In genomic region chr17:47649153-47649971, GRCh38 we compare ENCODE assay signal across 8 cellular contexts. TPM values are rescaled to one million over a fixed set of nuclear protein-coding genes. Genes with fewer than 3 reads are reported as not detected.
DNase-seq lines count a peak whose midpoint lies in the region; ATAC-seq and TF ChIP-seq lines count a peak whose summit lies in the region.

KPNB1 (plus strand) TSS chr17:47649919; CDS start chr17:47650245, 326 bp downstream.

- no peaks in the 10 kb centered on the region for H3K9me3 Mint-ChIP-seq in T-helper 1 cell treated with Interleukin-12 subunit alpha and Interleukin-12 subunit beta and Interleukin-4 antibody, amounts not matched to agents 30 μg/mL and 1 μg/mL, for 36 hours

- H3K4me1 Mint-ChIP-seq in T-helper 1 cell treated with Interleukin-12 subunit alpha and Interleukin-12 subunit beta and Interleukin-4 antibody, amounts not matched to agents 30 μg/mL and 1 μg/mL, for 36 hours (ENCODE audit: low read depth), result peaks cover 38% of the 10 kb centered on the region

- TF ChIP-seq CTCF in GM13977 (IDR thresholded peaks at IDR 0.05; ENCODE audit: extremely low read depth, insufficient read depth, missing control alignments) (no peak), heart right ventricle (IDR thresholded peaks at IDR 0.05) (no peak), upper lobe of right lung (IDR thresholded peaks at IDR 0.05) (no peak)

- in situ Hi-C loops in GM13977 (cut with MboI; ENCODE audit: low pct_unique_long_range_greater_than_20kb, low sequenced_read_pairs, unreplicated experiment), result no loop called here

- H3K27me3 ChIP-seq in heart right ventricle (no peaks in the 10 kb centered on the region), upper lobe of right lung (no peaks in the 10 kb centered on the region)

- H3K4me1 ChIP-seq in heart right ventricle, result peaks cover 9 to 73% (median 39%) of the 10 kb centered on the region in 9 donors
- H3K4me1 ChIP-seq in upper lobe of right lung, result peaks cover 24% of the 10 kb centered on the region

- no peaks in the 10 kb centered on the region for H3K27me3 Mint-ChIP-seq in T-helper 1 cell treated with Interleukin-12 subunit alpha and Interleukin-12 subunit beta and Interleukin-4 antibody, amounts not matched to agents 30 μg/mL and 1 μg/mL, for 36 hours (ENCODE audit: low read depth)

- peak; percentile 74 for ATAC-seq in HG02884 (IDR thresholded peaks at IDR 0.05; ENCODE audit: unreplicated experiment)
- ATAC-seq in heart right ventricle, result peak; percentile 86 to 95 (median 93)
- peak; percentile 90 for ATAC-seq in upper lobe of right lung

- H3K27ac ChIP-seq in heart right ventricle (peak within 1 kb of the TSS; percentile 86 to 98 (median 94)), upper lobe of right lung (peak within 1 kb of the TSS; percentile 88)

- 0% methylated on average over 72 to 74 of the region's 74 CpGs for WGBS in heart right ventricle, 2 donors

- H3K9me3 ChIP-seq in heart right ventricle (no peaks in the 10 kb centered on the region), upper lobe of right lung (no peaks in the 10 kb centered on the region)

- peak within 1 kb of the TSS; percentile 99 for H3K27ac Mint-ChIP-seq in T-helper 1 cell treated with Interleukin-12 subunit alpha and Interleukin-12 subunit beta and Interleukin-4 antibody, amounts not matched to agents 30 μg/mL and 1 μg/mL, for 36 hours

- DNase-seq in GM13977 (ENCODE audit: low spot score) (peak; percentile 94), NCI-H1694 (lab: John Stamatoyannopoulos, UW) (peak; percentile 98), amniotic stem cell (lab: John Stamatoyannopoulos, UW) (peak; percentile 98), heart right ventricle (peak; percentile 99), posterior vena cava (ENCODE audit: low spot score) (peak; percentile 100), upper lobe of right lung (peak; percentile 100)

- intact Hi-C loops in heart right ventricle (cut with DNase I), result no loop called here
- intact Hi-C loops in posterior vena cava (cut with DNase I), result no loop called here
- intact Hi-C loops in upper lobe of right lung (cut with DNase I), result no loop called here

- H3K36me3 ChIP-seq in heart right ventricle, result peaks cover 0 to 32% (median 12%) of the 10 kb centered on the region in 9 donors
- peaks cover 26% of the 10 kb centered on the region for H3K36me3 ChIP-seq in upper lobe of right lung

- peaks cover 30% of the 10 kb centered on the region for H3K36me3 Mint-ChIP-seq in T-helper 1 cell treated with Interleukin-12 subunit alpha and Interleukin-12 subunit beta and Interleukin-4 antibody, amounts not matched to agents 30 μg/mL and 1 μg/mL, for 36 hours (ENCODE audit: low read depth)

- H3K4me3 Mint-ChIP-seq in T-helper 1 cell treated with Interleukin-12 subunit alpha and Interleukin-12 subunit beta and Interleukin-4 antibody, amounts not matched to agents 30 μg/mL and 1 μg/mL, for 36 hours, result peak within 1 kb of the TSS; percentile 99

- H3K4me3 ChIP-seq in heart right ventricle (peak within 1 kb of the TSS; percentile 63 to 99 (median 88)), upper lobe of right lung (peak within 1 kb of the TSS; percentile 92)

RNA-seq across cellular contexts. Expression of gene KPNB1, which starts in this region (rescaled TPM):
- total RNA-seq in heart right ventricle (100 to 1,000 TPM; 167 to 236 (median 190) TPM), posterior vena cava (100 to 1,000 TPM; 193 to 198 TPM), upper lobe of right lung (196 TPM)
- 10 to 100 TPM; 30.6 to 66.4 TPM for polyA plus RNA-seq in heart right ventricle

Comparison
In these comparisons a context has a peak if more than half of its experiments do, and no peak if none do; other contexts are left out.
1. Peak in every context shown above with its lines: DNase-seq, ATAC-seq, H3K4me3 ChIP-seq and H3K27ac ChIP-seq.